ENCODE assay signal across 12 cellular contexts in the genomic region with DNA sequence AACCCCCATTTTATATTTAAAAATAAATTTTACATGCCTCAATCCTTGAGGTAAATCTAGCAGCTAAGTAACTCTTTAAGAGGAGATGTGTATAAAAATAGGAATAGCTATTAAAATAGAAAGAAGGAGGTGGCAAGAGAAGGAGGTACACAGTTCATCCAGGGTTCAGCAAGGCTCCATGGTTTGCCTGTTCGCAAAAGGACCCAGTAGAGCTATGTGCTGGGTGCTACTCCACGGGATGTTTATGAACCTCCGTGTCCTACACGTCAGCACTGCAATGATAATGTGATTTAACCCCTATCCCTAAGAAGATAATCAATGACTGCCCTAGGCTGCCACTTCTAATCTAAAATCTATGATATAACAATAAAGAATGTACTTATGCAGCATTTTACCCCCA. TPM values are rescaled to one million over a fixed set of nuclear protein-coding genes. Genes with fewer than 3 reads are reported as not detected.
DNase-seq lines count a peak whose midpoint lies in the region; ATAC-seq and TF ChIP-seq lines count a peak whose summit lies in the region.
"Had no signal": no experiment of that assay in that cellular context is flagged by ENCODE, and none has a peak within 500 bp of the region (broad histone marks: within the 10 kb centered on the region; RNA-seq: fewer than 3 reads in every experiment).

No MANE protein-coding gene starts in this region.

- H3K4me3 ChIP-seq in SK-N-SH (ENCODE audit: low read depth in 2 of 2, low read length in 1 of 2) (peak overlapping the region in 1 of 2 experiments; percentile 80; a peak in 2 of 4 replicates), Karpas-422 (ENCODE audit: low read length) (peak overlapping the region; percentile 81; the same call in 1 of the 2 replicates), endodermal cell (ENCODE audit: low read length) (no peak overlapping the region), psoas muscle (peak overlapping the region; percentile 84)

- peaks cover 40% of the 10 kb centered on the region for H3K27me3 Mint-ChIP-seq in endodermal cell (ENCODE audit: insufficient read depth)

- no peaks in the 10 kb centered on the region for H3K36me3 Mint-ChIP-seq in endodermal cell (ENCODE audit: low read depth)

- ATAC-seq in SK-N-SH treated with all-trans-retinoic acid at 6 μM for 48 hours, result no peak
- ATAC-seq in psoas muscle, result no peak

- H3K27me3 ChIP-seq in SK-N-SH (ENCODE audit: insufficient read depth) (no peaks in the 10 kb centered on the region), Karpas-422 (ENCODE audit: low read length) (no peaks in the 10 kb centered on the region), endodermal cell (ENCODE audit: control insufficient read depth, insufficient read depth, low read length, poor library complexity, severe bottlenecking) (peaks cover 32% of the 10 kb centered on the region), psoas muscle (ENCODE audit: insufficient read depth in 3 of 3, low read length in 2 of 3) (no peaks in the 10 kb centered on the region)
- H3K27me3 ChIP-seq: upper lobe of left lung had no signal

- H3K27ac Mint-ChIP-seq in endodermal cell, result no peak overlapping the region

- POLR2A ChIA-PET in SK-N-SH (lab: Yijun Ruan, JAX), result interaction anchor here (0.8 to 1.0 kb wide), 2 partner anchors 35 to 1007 kb away, joined by 3 to 4 read pairs; a partner anchor contains a TSS

- TF ChIP-seq RAD21 in SK-N-SH (IDR thresholded peaks at IDR 0.05; ENCODE audit: low read length), result no peak

- 85% methylated on average over 4 of the region's 4 CpGs for WGBS in SK-N-SH (ENCODE audit: low lambda C conversion rate)
- WGBS in endodermal cell (ENCODE audit: insufficient coverage in 1 of 2, insufficient read length in 1 of 2), 2 experiments, result 88 to 94% methylated on average over 3 to 4 of the region's 4 CpGs
- WGBS in psoas muscle, 3 donors, result 52 to 84% (median 52%) methylated on average over 4 of the region's 4 CpGs

- TF ChIP-seq CTCF in SK-N-SH (IDR thresholded peaks at IDR 0.05) (no peak), endodermal cell (conservative IDR thresholded peaks at IDR 0.05) (no peak), psoas muscle (IDR thresholded peaks at IDR 0.05) (no peak), GM13977 (IDR thresholded peaks at IDR 0.05; ENCODE audit: extremely low read depth, insufficient read depth, missing control alignments) (no peak)

- H3K36me3 ChIP-seq in SK-N-SH (replicated peaks in 1 of 2; ENCODE audit: control insufficient read depth in 1 of 2, insufficient read depth in 2 of 2, low read length in 1 of 2), result no peaks in the 10 kb centered on the region
- H3K36me3 ChIP-seq in Karpas-422 (ENCODE audit: insufficient read depth, low read length), result no peaks in the 10 kb centered on the region
- no peaks in the 10 kb centered on the region for H3K36me3 ChIP-seq in endodermal cell (ENCODE audit: control insufficient read depth, insufficient read depth, low read length)
- no peaks in the 10 kb centered on the region for H3K36me3 ChIP-seq in psoas muscle (ENCODE audit: insufficient read depth in 1 of 2, low read depth in 1 of 2)
- H3K36me3 ChIP-seq: upper lobe of left lung had no signal

- H3K27ac ChIP-seq in SK-N-SH (ENCODE audit: low read depth in 2 of 2, low read length in 1 of 2), result no peak overlapping the region
- H3K27ac ChIP-seq in Karpas-422 (ENCODE audit: low read length), result no peak overlapping the region
- no peak overlapping the region for H3K27ac ChIP-seq in endodermal cell (ENCODE audit: low read depth, low read length)
- H3K27ac ChIP-seq in psoas muscle, result no peak overlapping the region

- no peaks in the 10 kb centered on the region for H3K9me2 ChIP-seq in SK-N-SH
- no peaks in the 10 kb centered on the region for H3K9me2 ChIP-seq in Karpas-422 (replicated peaks; ENCODE audit: insufficient read depth, low read length)

- CTCF ChIA-PET in SK-N-SH (lab: Yijun Ruan, JAX), result interaction anchor here (0.7 to 4.2 kb wide), 8 partner anchors 12 to 84 kb away, joined by 3 to 25 read pairs (median 4); a partner anchor contains a TSS

- intact Hi-C loops in psoas muscle (cut with DNase I), result no loop called here

- H3K4me3 Mint-ChIP-seq in endodermal cell, result peak overlapping the region; percentile 60

- H3K4me2 ChIP-seq in SK-N-SH (peak overlapping the region; percentile 88), Karpas-422 (ENCODE audit: low read depth, low read length, poor library complexity, severe bottlenecking) (peak overlapping the region; percentile 86)

- H4K20me1 ChIP-seq in SK-N-SH (ENCODE audit: insufficient read depth) (0 out of 2 replicates have a peak, but pooled peaks cover 9% of the 10 kb centered on the region), Karpas-422 (ENCODE audit: insufficient read depth, low read depth, low read length) (peaks cover 4% of the 10 kb centered on the region; the same call in 1 of the 2 replicates)

- H3K9me3 ChIP-seq in SK-N-SH (no peaks in the 10 kb centered on the region), Karpas-422 (ENCODE audit: low read length) (no peaks in the 10 kb centered on the region), endodermal cell (ENCODE audit: control insufficient read depth, low read length) (no peaks in the 10 kb centered on the region), psoas muscle (no peaks in the 10 kb centered on the region)
- H3K9me3 ChIP-seq: upper lobe of left lung had no signal

- H3K9ac ChIP-seq in SK-N-SH, result no peak overlapping the region
- H3K9ac ChIP-seq in Karpas-422 (ENCODE audit: low read length), result no peak overlapping the region; the same call in 1 of the 2 replicates
- no peak overlapping the region for H3K9ac ChIP-seq in endodermal cell (ENCODE audit: extremely low read depth, low read length, poor library complexity, severe bottlenecking)

- H3K4me1 Mint-ChIP-seq in endodermal cell, result peaks cover 48% of the 10 kb centered on the region

- DNase-seq in SK-N-SH (no peak), Karpas-422 (no peak), endodermal cell (no peak), psoas muscle (no peak), GM13977 (ENCODE audit: low spot score) (no peak), T-helper 2 cell (no peak), GM03348 (ENCODE audit: low spot score) (no peak)
- DNase-seq: activated gamma-delta T cell, NCI-H187 treated with DMSO at 0.1 percent for 48 hours had no signal

- in situ Hi-C loops in GM13977 (cut with MboI; ENCODE audit: low pct_unique_long_range_greater_than_20kb, low sequenced_read_pairs, unreplicated experiment), result no loop called here

- no peak overlapping the region for H2AFZ ChIP-seq in SK-N-SH (ENCODE audit: low read depth)
- H2AFZ ChIP-seq in Karpas-422 (ENCODE audit: low read length), result no peak overlapping the region

- H3K79me2 ChIP-seq in SK-N-SH (ENCODE audit: insufficient read depth) (peaks cover 29% of the 10 kb centered on the region), Karpas-422 (ENCODE audit: low read length) (no peaks in the 10 kb centered on the region)

- peaks cover 2 to 13% of the 10 kb centered on the region in 2 experiments; a peak in 3 of 4 replicates for H3K4me1 ChIP-seq in SK-N-SH (ENCODE audit: control insufficient read depth in 1 of 2, insufficient read depth in 2 of 2, low read depth in 1 of 2, low read length in 1 of 2)
- H3K4me1 ChIP-seq in Karpas-422 (ENCODE audit: low read length), result peaks cover 19% of the 10 kb centered on the region
- peaks cover 14% of the 10 kb centered on the region for H3K4me1 ChIP-seq in endodermal cell (ENCODE audit: control insufficient read depth, insufficient read depth, low read length)
- peaks cover 11% of the 10 kb centered on the region for H3K4me1 ChIP-seq in psoas muscle

- no peak for TF ChIP-seq EP300 in SK-N-SH (IDR thresholded peaks at IDR 0.05; ENCODE audit: borderline replicate concordance in 1 of 2, low read depth in 1 of 2, low read length in 1 of 2)

- peaks cover 4% of the 10 kb centered on the region for H3F3A ChIP-seq in SK-N-SH (replicated peaks; ENCODE audit: insufficient read depth)

- H3K9me3 Mint-ChIP-seq in endodermal cell, result no peaks in the 10 kb centered on the region

TF ChIP-seq in SK-N-SH, 30 proteins besides CTCF, POLR2A, EP300 and RAD21 (continues in another document):
- no peak for TF ChIP-seq CHD2 (IDR thresholded peaks at IDR 0.05; ENCODE audit: low read length, partially characterized antibody)

RNA-seq across cellular contexts. Expression of a gene that starts 0.9 kb away (rescaled TPM):
- 5.5 and 8.0 TPM in 2 replicates for polyA plus RNA-seq in SK-N-SH (2012; rRNA removed)
- 4.6 and 4.7 TPM in 2 replicates for polyA plus RNA-seq in SK-N-SH (2012; cell fraction: cytosol; rRNA removed)
- polyA plus RNA-seq in SK-N-SH (2012; cell fraction: nucleus; rRNA removed), result 19.0 and 27.0 TPM in 2 replicates
- 16.2 and 17.9 TPM in 2 replicates for total RNA-seq in Karpas-422 (2014; rRNA removed; shearing (Covaris generic); ENCODE audit: low replicate concordance)
- total RNA-seq in endodermal cell, result 10 to 100 TPM; 24.5 to 25.4 TPM
- polyA plus RNA-seq in endodermal cell (2013, experiment 1 of 2), result 26.1 TPM
- 22.6 TPM for polyA plus RNA-seq in endodermal cell (2013, experiment 2 of 2)
- total RNA-seq in psoas muscle, result 1 to 10 TPM; 4.4 to 5.7 (median 5.0) TPM
- polyA plus RNA-seq in psoas muscle, result 1 to 10 TPM; 1.7 to 4.2 (median 2.3) TPM

RNA-seq across cellular contexts. Expression of a gene that starts 5.3 kb away (rescaled TPM):
- polyA plus RNA-seq in SK-N-SH (2012; rRNA removed) (not detected in 2 replicates), psoas muscle (not detected)
- polyA plus RNA-seq in SK-N-SH (2012; cell fraction: cytosol; rRNA removed), result 0.01 TPM in 1 of 2 replicates, not detected in the other
- polyA plus RNA-seq in SK-N-SH (2012; cell fraction: nucleus; rRNA removed), result 0.07 TPM in 1 of 2 replicates, not detected in the other
- 0.04 TPM in 1 of 2 replicates, not detected in the other for total RNA-seq in Karpas-422 (2014; rRNA removed; shearing (Covaris generic); ENCODE audit: low replicate concordance)
- total RNA-seq in endodermal cell (not detected), psoas muscle (not detected)
- 0.11 TPM for polyA plus RNA-seq in endodermal cell (2013, experiment 1 of 2)
- not detected for polyA plus RNA-seq in endodermal cell (2013, experiment 2 of 2)
- total RNA-seq: HT-29 had no signal

RNA-seq across cellular contexts. Expression of a gene that starts 35.3 kb away (rescaled TPM):
- 191 and 212 TPM in 2 replicates for polyA plus RNA-seq in SK-N-SH (2012; rRNA removed)
- 287 and 438 TPM in 2 replicates for polyA plus RNA-seq in SK-N-SH (2012; cell fraction: cytosol; rRNA removed)
- polyA plus RNA-seq in SK-N-SH (2012; cell fraction: nucleus; rRNA removed), result 78.4 and 137 TPM in 2 replicates
- 176 and 231 TPM in 2 replicates for total RNA-seq in Karpas-422 (2014; rRNA removed; shearing (Covaris generic); ENCODE audit: low replicate concordance)
- 100 to 1,000 TPM; 179 to 194 TPM for total RNA-seq in endodermal cell
- 166 TPM for polyA plus RNA-seq in endodermal cell (2013, experiment 1 of 2)
- polyA plus RNA-seq in endodermal cell (2013, experiment 2 of 2), result 154 TPM
- total RNA-seq in psoas muscle, result 100 to 1,000 TPM in 1 of 4 donors, 10 to 100 TPM in 3; 61.3 to 112 (median 86.8) TPM
- polyA plus RNA-seq in psoas muscle, result 100 to 1,000 TPM; 154 to 272 (median 214) TPM
